ENCODE assay signal across 3 cellular contexts in genomic region chrX:139044680-139045079, GRCh38.
"Had no signal": no experiment of that assay in that cellular context is flagged by ENCODE, and none has a peak within 500 bp of the region (broad histone marks: within the 10 kb centered on the region; RNA-seq: fewer than 3 reads in every experiment).

No MANE protein-coding gene starts in this region.

- DNase-seq: GDM1, GF-D8 had no signal

- H3K4me3 ChIP-seq: GM12878 had no signal
